In the genomic region with DNA sequence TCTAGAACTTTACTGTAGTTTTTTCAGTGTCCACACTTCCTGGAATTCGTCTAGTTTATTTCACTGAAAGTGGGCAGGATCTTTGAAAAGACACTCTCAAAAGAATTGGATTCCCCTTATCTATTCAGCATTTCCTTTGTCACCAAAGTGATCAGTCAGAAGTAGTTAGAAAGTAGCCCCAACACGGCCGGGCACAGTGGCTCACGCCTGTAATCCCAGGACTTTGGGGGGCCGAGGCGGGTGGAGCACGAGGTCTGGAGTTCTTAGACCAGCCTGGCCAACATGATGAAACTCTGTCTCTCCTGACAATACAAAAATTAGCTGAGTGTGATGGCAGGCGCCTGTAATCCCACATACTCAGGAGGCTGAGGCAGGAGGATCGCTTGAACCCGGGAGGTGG, we compare ENCODE assay signal across 20 cellular contexts.
"Had no signal": no experiment of that assay in that cellular context is flagged by ENCODE, and none has a peak within 500 bp of the region (broad histone marks: within the 10 kb centered on the region; RNA-seq: fewer than 3 reads in every experiment).

No MANE protein-coding gene starts in this region.

- H3K9me3 Mint-ChIP-seq: activated CD4-positive, alpha-beta memory T cell treated with anti-CD3 and anti-CD28 coated beads for 36 hours; activated naive CD4-positive, alpha-beta T cell treated with anti-CD3 and anti-CD28 coated beads, Interleukin-2, amount 10 ng/mL, durations not matched to agents 7 days and 5 days; activated naive CD8-positive, alpha-beta T cell treated with anti-CD3 and anti-CD28 coated beads, Interleukin-2, amount 50 U/mL, for 24 hours; immature natural killer cell; nephron had no signal

- ATAC-seq: activated CD8-positive, alpha-beta memory T cell treated with anti-CD3 and anti-CD28 coated beads, Interleukin-2, amount 10 ng/mL, durations not matched to agents 7 days and 5 days; activated naive CD8-positive, alpha-beta T cell treated with anti-CD3 and anti-CD28 coated beads, Interleukin-2, amount 50 U/mL, for 24 hours; right cardiac atrium; stimulated activated naive CD8-positive, alpha-beta T cell treated with anti-CD3 and anti-CD28 coated beads, Interleukin-15, Interleukin-2, amounts not matched to agents 100 U/mL and 50 U/mL, for 24 hours had no signal

- H3K9me3 ChIP-seq: left ventricle myocardium inferior had no signal

- H3K36me3 Mint-ChIP-seq: activated CD4-positive, alpha-beta memory T cell treated with anti-CD3 and anti-CD28 coated beads for 36 hours; activated CD8-positive, alpha-beta memory T cell treated with anti-CD3 and anti-CD28 coated beads, Interleukin-2, amount 10 ng/mL, durations not matched to agents 7 days and 5 days; activated naive CD4-positive, alpha-beta T cell treated with anti-CD3 and anti-CD28 coated beads, Interleukin-2, amount 10 ng/mL, durations not matched to agents 7 days and 5 days; immature natural killer cell had no signal

- H3K4me3 ChIP-seq: cardiac muscle cell, left ventricle myocardium inferior had no signal

- H3K27ac ChIP-seq: cardiac muscle cell, left ventricle myocardium inferior had no signal

- H3K4me3 Mint-ChIP-seq: activated CD4-positive, alpha-beta memory T cell treated with anti-CD3 and anti-CD28 coated beads for 36 hours; activated CD8-positive, alpha-beta memory T cell treated with anti-CD3 and anti-CD28 coated beads, Interleukin-2, amount 10 ng/mL, durations not matched to agents 7 days and 5 days; activated naive CD4-positive, alpha-beta T cell treated with anti-CD3 and anti-CD28 coated beads, Interleukin-2, amount 10 ng/mL, durations not matched to agents 7 days and 5 days; activated naive CD8-positive, alpha-beta T cell treated with anti-CD3 and anti-CD28 coated beads, Interleukin-2, amount 50 U/mL, for 24 hours; immature natural killer cell; nephron had no signal

- DNase-seq: activated CD4-positive, alpha-beta memory T cell treated with anti-CD3 and anti-CD28 coated beads for 36 hours; activated CD4-positive, alpha-beta T cell treated with anti-CD3 and anti-CD28 coated beads for 4 hours; activated CD4-positive, CD25-positive, alpha-beta regulatory T cell; activated CD8-positive, alpha-beta memory T cell treated with anti-CD3 and anti-CD28 coated beads, Interleukin-2, amount 10 ng/mL, durations not matched to agents 7 days and 5 days; activated effector memory CD4-positive, alpha-beta T cell treated with anti-CD3 and anti-CD28 coated beads, Interleukin-2, amount 50 U/mL, for 16 hours; activated naive CD4-positive, alpha-beta T cell treated with anti-CD3 and anti-CD28 coated beads, Interleukin-2, amount 10 ng/mL, durations not matched to agents 7 days and 5 days; activated naive CD8-positive, alpha-beta T cell treated with anti-CD3 and anti-CD28 coated beads, Interleukin-2, amount 50 U/mL, for 24 hours; activated T-cell treated with anti-CD3 and anti-CD28 coated beads for 4 hours; dermis blood vessel endothelial cell; effector CD8-positive, alpha-beta T cell; foreskin melanocyte; immature natural killer cell; kidney glomerular epithelial cell; left ventricle myocardium inferior; right cardiac atrium; stimulated activated CD4-positive, alpha-beta T cell treated with anti-CD3 and anti-CD28 coated beads, Interleukin-12 subunit alpha, Interleukin-12 subunit beta, amount 100 ng/mL, for 4 hours; stimulated activated CD4-positive, alpha-beta T cell treated with anti-CD3 and anti-CD28 coated beads, Interleukin-4, amount 100 ng/mL, for 4 hours; stimulated activated naive CD8-positive, alpha-beta T cell treated with anti-CD3 and anti-CD28 coated beads, Interleukin-15, Interleukin-2, amounts not matched to agents 100 U/mL and 50 U/mL, for 24 hours had no signal

- H3K27ac Mint-ChIP-seq: activated CD4-positive, alpha-beta memory T cell treated with anti-CD3 and anti-CD28 coated beads for 36 hours; activated CD8-positive, alpha-beta memory T cell treated with anti-CD3 and anti-CD28 coated beads, Interleukin-2, amount 10 ng/mL, durations not matched to agents 7 days and 5 days; activated naive CD4-positive, alpha-beta T cell treated with anti-CD3 and anti-CD28 coated beads, Interleukin-2, amount 10 ng/mL, durations not matched to agents 7 days and 5 days; activated naive CD8-positive, alpha-beta T cell treated with anti-CD3 and anti-CD28 coated beads, Interleukin-2, amount 50 U/mL, for 24 hours; immature natural killer cell; nephron had no signal

- H3K27me3 Mint-ChIP-seq: activated CD4-positive, alpha-beta memory T cell treated with anti-CD3 and anti-CD28 coated beads for 36 hours; activated CD8-positive, alpha-beta memory T cell treated with anti-CD3 and anti-CD28 coated beads, Interleukin-2, amount 10 ng/mL, durations not matched to agents 7 days and 5 days; activated naive CD4-positive, alpha-beta T cell treated with anti-CD3 and anti-CD28 coated beads, Interleukin-2, amount 10 ng/mL, durations not matched to agents 7 days and 5 days; activated naive CD8-positive, alpha-beta T cell treated with anti-CD3 and anti-CD28 coated beads, Interleukin-2, amount 50 U/mL, for 24 hours had no signal

- H3K4me1 ChIP-seq: left ventricle myocardium inferior had no signal

- H3K4me1 Mint-ChIP-seq: activated CD8-positive, alpha-beta memory T cell treated with anti-CD3 and anti-CD28 coated beads, Interleukin-2, amount 10 ng/mL, durations not matched to agents 7 days and 5 days; activated naive CD4-positive, alpha-beta T cell treated with anti-CD3 and anti-CD28 coated beads, Interleukin-2, amount 10 ng/mL, durations not matched to agents 7 days and 5 days; activated naive CD8-positive, alpha-beta T cell treated with anti-CD3 and anti-CD28 coated beads, Interleukin-2, amount 50 U/mL, for 24 hours; immature natural killer cell; nephron had no signal

- H3K36me3 ChIP-seq: cardiac muscle cell, left ventricle myocardium inferior had no signal
